Comparison of ENCODE assay signal across 16 cellular contexts in genomic region chr2:148130571-148130970, GRCh38.
DNase-seq lines count a peak whose midpoint lies in the region; ATAC-seq and TF ChIP-seq lines count a peak whose summit lies in the region.
"Had no signal": no experiment of that assay in that cellular context is flagged by ENCODE, and none has a peak within 500 bp of the region (broad histone marks: within the 10 kb centered on the region; RNA-seq: fewer than 3 reads in every experiment).

No MANE protein-coding gene starts in this region.

- peak; percentile 3 for DNase-seq in BE2C
- DNase-seq in RPMI7951 (ENCODE audit: low read depth) = peak; percentile 23
- DNase-seq in fibroblast of mammary gland (ENCODE audit: low read depth) = peak; percentile 61
- peak; percentile 28 for DNase-seq in myocyte (ENCODE audit: low read depth)
- DNase-seq in T-helper 1 cell = no peak
- no peak for DNase-seq in KBM-7
- DNase-seq in WTC11 (ENCODE audit: low spot score) = no peak
- DNase-seq: activated CD8-positive, alpha-beta memory T cell treated with anti-CD3 and anti-CD28 coated beads, Interleukin-2, amount 10 ng/mL, durations not matched to agents 7 days and 5 days; activated naive CD4-positive, alpha-beta T cell; MG63; NCI-H2171 treated with DMSO at 0.1 percent for 48 hours; SJCRH30; stimulated activated naive CD4-positive, alpha-beta T cell had no signal

- ATAC-seq in HG03196 (IDR thresholded peaks at IDR 0.05; ENCODE audit: unreplicated experiment) = no peak
- ATAC-seq in WTC11 = no peak
- ATAC-seq: activated CD8-positive, alpha-beta memory T cell treated with anti-CD3 and anti-CD28 coated beads, Interleukin-2, amount 10 ng/mL, durations not matched to agents 7 days and 5 days had no signal

- H3K36me3 Mint-ChIP-seq in WTC11 = no peaks in the 10 kb centered on the region

- TF ChIP-seq CTCF in BE2C (IDR thresholded peaks at IDR 0.05; ENCODE audit: low read depth, low read length) (no peak), fibroblast of mammary gland (conservative IDR thresholded peaks at IDR 0.05; ENCODE audit: control insufficient read depth, insufficient read depth, low read depth, low read length) (no peak), WTC11 (IDR thresholded peaks at IDR 0.05) (no peak)

- in situ Hi-C loops in KBM-7 (cut with MboI; ENCODE audit: low pct_unique_long_range_greater_than_20kb, low sequenced_read_pairs) = no loop called here

- H3K36me3 ChIP-seq in BE2C = no peaks in the 10 kb centered on the region
- H3K36me3 ChIP-seq: MG63, SJCRH30, vagina had no signal

- H3K4me1 Mint-ChIP-seq in WTC11 = peaks cover 12% of the 10 kb centered on the region
- H3K4me1 Mint-ChIP-seq: activated CD8-positive, alpha-beta memory T cell treated with anti-CD3 and anti-CD28 coated beads, Interleukin-2, amount 10 ng/mL, durations not matched to agents 7 days and 5 days; CD14-positive monocyte had no signal

- H3K9me3 ChIP-seq in BE2C = no peaks in the 10 kb centered on the region
- H3K9me3 ChIP-seq: MG63, SJCRH30, vagina had no signal

- no peaks in the 10 kb centered on the region for H3K4me1 ChIP-seq in BE2C
- H3K4me1 ChIP-seq: SJCRH30, vagina had no signal

- H3K27me3 Mint-ChIP-seq in WTC11 (ENCODE audit: low read depth) = no peaks in the 10 kb centered on the region
- H3K27me3 Mint-ChIP-seq: activated CD8-positive, alpha-beta memory T cell treated with anti-CD3 and anti-CD28 coated beads, Interleukin-2, amount 10 ng/mL, durations not matched to agents 7 days and 5 days had no signal

- H3K4me3 Mint-ChIP-seq in WTC11 = no peak overlapping the region
- H3K4me3 Mint-ChIP-seq: activated CD8-positive, alpha-beta memory T cell treated with anti-CD3 and anti-CD28 coated beads, Interleukin-2, amount 10 ng/mL, durations not matched to agents 7 days and 5 days; CD14-positive monocyte had no signal

- no peaks in the 10 kb centered on the region for H3K9me3 Mint-ChIP-seq in WTC11

- H3K4me3 ChIP-seq in BE2C (ENCODE audit: low read depth, low read length) = no peak overlapping the region
- no peak overlapping the region for H3K4me3 ChIP-seq in fibroblast of mammary gland (ENCODE audit: control insufficient read depth, low read depth, low read length)
- H3K4me3 ChIP-seq: MG63, SJCRH30, vagina had no signal

- CTCF ChIA-PET in WTC11 (lab: Charles Lee) = no interaction called here

- no peaks in the 10 kb centered on the region for H3K27me3 ChIP-seq in BE2C
- H3K27me3 ChIP-seq: MG63, SJCRH30, vagina had no signal

- POLR2A ChIA-PET in WTC11 (lab: Charles Lee) = no interaction called here

- no peak overlapping the region for H3K27ac Mint-ChIP-seq in WTC11
- H3K27ac Mint-ChIP-seq: activated CD8-positive, alpha-beta memory T cell treated with anti-CD3 and anti-CD28 coated beads, Interleukin-2, amount 10 ng/mL, durations not matched to agents 7 days and 5 days; CD14-positive monocyte had no signal

TF ChIP-seq in WTC11, 78 proteins besides CTCF, POLR2A, EP300 and RAD21:
- TF ChIP-seq SMAD4 (CRISPR knock-in tag; IDR thresholded peaks at IDR 0.05) = no peak
- no peak for TF ChIP-seq MXD4 (CRISPR knock-in tag; IDR thresholded peaks at IDR 0.05; ENCODE audit: borderline replicate concordance)
- no peak for TF ChIP-seq FOXP4 (CRISPR knock-in tag; IDR thresholded peaks at IDR 0.05)

Comparison
In these comparisons a context has a peak if more than half of its experiments do, and no peak if none do; other contexts are left out.
1. DNase-seq: peak in BE2C (single experiment), RPMI7951 (single experiment), fibroblast of mammary gland (single experiment) and myocyte (single experiment); none in T-helper 1 cell (0 of 5), KBM-7 (single experiment) and WTC11 (single experiment).